ENCODE assay signal across 12 cellular contexts in genomic region chr4:86981789-86982188, GRCh38. TPM values are rescaled to one million over a fixed set of nuclear protein-coding genes. Genes with fewer than 3 reads are reported as not detected.
DNase-seq lines count a peak whose midpoint lies in the region; ATAC-seq, FAIRE-seq and TF ChIP-seq lines count a peak whose summit lies in the region.
"Had no signal": no experiment of that assay in that cellular context is flagged by ENCODE, and none has a peak within 500 bp of the region (broad histone marks: within the 10 kb centered on the region; RNA-seq: fewer than 3 reads in every experiment).

No MANE protein-coding gene starts in this region.

- peak; percentile 68 for ATAC-seq in Right ventricle myocardium inferior
- peak; percentile 45 for ATAC-seq in GM12878
- peak; percentile 64 for ATAC-seq in stimulated activated memory B cell treated with anti-CD40 and anti-IgM and Interleukin-4, amounts not matched to agents 10 μg/mL and 1 μg/mL and 100 μg/mL, for 72 hours
- no peak for ATAC-seq in HG03432 (IDR thresholded peaks at IDR 0.05; ENCODE audit: unreplicated experiment)

- H3K27ac ChIP-seq in Karpas-422 (ENCODE audit: low read length) (no peak overlapping the region), GM12878 (ENCODE audit: control insufficient read depth, insufficient read depth) (peak overlapping the region; percentile 42)

- SMC1A ChIA-PET in GM12878 (lab: Charles Lee; ENCODE audit: uncharacterized antibody, unreplicated experiment) = interaction anchor here (0.7 to 4.4 kb wide), 12 partner anchors 10 to 75 kb away, joined by 3 to 35 read pairs (median 4); no protein-coding TSS in a partner anchor

- H3K9me2 ChIP-seq in Karpas-422 (replicated peaks; ENCODE audit: insufficient read depth, low read length) = no peaks in the 10 kb centered on the region

- H3K4me3 ChIP-seq in Karpas-422 (ENCODE audit: low read length) (no peak overlapping the region), GM12878 (no peak overlapping the region)

- TSS peak; percentile 30 for BruUV-seq in GM12878 (replicated peaks; lab: Mats Ljungman, UMichigan)

- H3K79me2 ChIP-seq in Karpas-422 (ENCODE audit: low read length) (no peaks in the 10 kb centered on the region), GM12878 (ENCODE audit: control insufficient read depth, insufficient read depth, low read length) (peaks cover 51% of the 10 kb centered on the region)

- H2AFZ ChIP-seq in Karpas-422 (ENCODE audit: low read length) = no peak overlapping the region
- H2AFZ ChIP-seq in GM12878 (ENCODE audit: control insufficient read depth, low read depth, low read length) = no peak overlapping the region

- RAD21 ChIA-PET in GM12878 (lab: Charles Lee; ENCODE audit: unreplicated experiment) = interaction anchor here (1.9 to 2.6 kb wide), 3 partner anchors 24 to 46 kb away, joined by 5 to 12 read pairs (median 8); no protein-coding TSS in a partner anchor

- intact Hi-C loops in Right ventricle myocardium inferior (cut with DNase I) (no loop called here), cardiac septum (cut with DNase I) (no loop called here), GM12878 (cut with micrococcal nuclease; ENCODE audit: unreplicated experiment) (loop anchor here (2.0 kb wide), 1 partner anchor 25 kb away; no protein-coding TSS in a partner anchor)

- DNase-seq in Right ventricle myocardium inferior (ENCODE audit: missing footprints) (no peak), cardiac septum (ENCODE audit: low spot score) (no peak), Karpas-422 (no peak), GM12878 (ENCODE audit: low read depth, low spot score) (no peak), NCI-H2107 (lab: John Stamatoyannopoulos, UW) (no peak), frontal cortex (ENCODE audit: low spot score in 2 of 2) (no peak)
- DNase-seq: NCI-H510A treated with DMSO at 0.1 percent for 48 hours, SW 1271 had no signal

- H3K9me3 ChIP-seq in Karpas-422 (ENCODE audit: low read length) (no peaks in the 10 kb centered on the region), GM12878 (replicated peaks; ENCODE audit: control insufficient read depth, insufficient read depth, low read length) (no peaks in the 10 kb centered on the region)

- H3K4me1 Mint-ChIP-seq in stimulated activated memory B cell treated with anti-CD40 and anti-IgM and Interleukin-4, amounts not matched to agents 10 μg/mL and 1 μg/mL and 100 μg/mL, for 72 hours = peaks cover 40% of the 10 kb centered on the region

- no peaks in the 10 kb centered on the region for H3K27me3 Mint-ChIP-seq in stimulated activated memory B cell treated with anti-CD40 and anti-IgM and Interleukin-4, amounts not matched to agents 10 μg/mL and 1 μg/mL and 100 μg/mL, for 72 hours

- no peak overlapping the region for H3K9ac ChIP-seq in Karpas-422 (ENCODE audit: low read length)
- H3K9ac ChIP-seq in GM12878 (ENCODE audit: control insufficient read depth, insufficient read depth, low read length) = no peak overlapping the region

- H3K9me3 Mint-ChIP-seq in stimulated activated memory B cell treated with anti-CD40 and anti-IgM and Interleukin-4, amounts not matched to agents 10 μg/mL and 1 μg/mL and 100 μg/mL, for 72 hours = no peaks in the 10 kb centered on the region

- H3K4me1 ChIP-seq in Karpas-422 (ENCODE audit: low read length) = peaks cover 36% of the 10 kb centered on the region
- peaks cover 32% of the 10 kb centered on the region for H3K4me1 ChIP-seq in GM12878 (ENCODE audit: control insufficient read depth, insufficient read depth, low read length)

- TF ChIP-seq POLR2A in GM12878 (IDR thresholded peaks at IDR 0.05; ENCODE audit: low read depth, low read length) = no peak

- CTCF ChIA-PET in GM12878 (lab: Yijun Ruan, JAX) = interaction anchor here (0.7 to 1.3 kb wide), 3 partner anchors 47 to 111 kb away, joined by 3 to 4 read pairs (median 3); partner anchors contain the start of gene AFF1

- H3K27me3 ChIP-seq in Karpas-422 (ENCODE audit: low read length) (no peaks in the 10 kb centered on the region), GM12878 (replicated peaks in 1 of 2; ENCODE audit: control insufficient read depth in 2 of 2, insufficient read depth in 2 of 2, low read length in 1 of 2) (no peaks in the 10 kb centered on the region)

- no peak for TF ChIP-seq RAD21 in GM12878 (IDR thresholded peaks at IDR 0.05; ENCODE audit: insufficient read depth, low read depth, low read length)

- no peaks in the 10 kb centered on the region for H4K20me1 ChIP-seq in Karpas-422 (ENCODE audit: insufficient read depth, low read depth, low read length)
- no peaks in the 10 kb centered on the region for H4K20me1 ChIP-seq in GM12878 (ENCODE audit: control insufficient read depth, insufficient read depth)

- FAIRE-seq in GM12878 (lab: Jason Lieb, UNC) (peak; percentile 31), frontal cortex (lab: Jason Lieb, UNC) (no peak)
- FAIRE-seq: endothelial cell of umbilical vein, urothelium cell line had no signal

- peak overlapping the region; percentile 50 for H3K27ac Mint-ChIP-seq in stimulated activated memory B cell treated with anti-CD40 and anti-IgM and Interleukin-4, amounts not matched to agents 10 μg/mL and 1 μg/mL and 100 μg/mL, for 72 hours

- TF ChIP-seq EP300 in GM12878 (IDR thresholded peaks at IDR 0.05; ENCODE audit: borderline replicate concordance in 1 of 2, control insufficient read depth in 1 of 2, low read depth in 2 of 2, low read length in 2 of 2) = no peak

- in situ Hi-C loops in GM12878 (cut with MboI) = no loop called here

- peak overlapping the region; percentile 18 for H3K4me2 ChIP-seq in Karpas-422 (ENCODE audit: low read depth, low read length, poor library complexity, severe bottlenecking)
- peak overlapping the region; percentile 38 for H3K4me2 ChIP-seq in GM12878 (ENCODE audit: control insufficient read depth, insufficient read depth)

- peak overlapping the region; percentile 3 for H3K4me3 Mint-ChIP-seq in stimulated activated memory B cell treated with anti-CD40 and anti-IgM and Interleukin-4, amounts not matched to agents 10 μg/mL and 1 μg/mL and 100 μg/mL, for 72 hours

- no peaks in the 10 kb centered on the region for H3K36me3 ChIP-seq in Karpas-422 (ENCODE audit: insufficient read depth, low read length)
- H3K36me3 ChIP-seq in GM12878 (ENCODE audit: control insufficient read depth in 2 of 2, insufficient read depth in 2 of 2, low read length in 1 of 2) = no peaks in the 10 kb centered on the region; a peak in 1 of 4 replicates

- 20% methylated on average over 5 of the region's 5 CpGs for WGBS in GM12878 (ENCODE audit: insufficient coverage, insufficient replicate concordance, low lambda C conversion rate, missing lambda C conversion rate)

- TF ChIP-seq CTCF in GM12878 (IDR thresholded peaks at IDR 0.05 in 2 of 3, conservative IDR thresholded peaks at IDR 0.05 in 1 of 3; ENCODE audit: control insufficient read depth in 2 of 3, extremely low read depth in 1 of 3, insufficient read depth in 1 of 3, low read depth in 3 of 3, low read length in 3 of 3) = no peak

- H3K36me3 Mint-ChIP-seq in stimulated activated memory B cell treated with anti-CD40 and anti-IgM and Interleukin-4, amounts not matched to agents 10 μg/mL and 1 μg/mL and 100 μg/mL, for 72 hours = peaks cover 9% of the 10 kb centered on the region

- POLR2A ChIA-PET in GM12878 (lab: Charles Lee) = interaction anchor here (0.9 to 4.3 kb wide), 4 partner anchors 16 to 47 kb away, joined by 3 to 18 read pairs (median 6); partner anchors contain the start of gene AFF1

TF ChIP-seq in GM12878, 131 proteins besides CTCF, POLR2A, EP300 and RAD21 (continues in another document):
- TF ChIP-seq IKZF2 (IDR thresholded peaks at IDR 0.05) = peak in 1 of 2 experiments; percentile 50; a peak in 2 of 4 replicates
- TF ChIP-seq SMAD1 (IDR thresholded peaks at IDR 0.05; ENCODE audit: low read depth, partially characterized antibody) = no peak
- no peak for TF ChIP-seq NR2C1 (IDR thresholded peaks at IDR 0.05)

RNA-seq across cellular contexts. Expression of gene AFF1, which starts 47.0 kb away (rescaled TPM):
- total RNA-seq in Right ventricle myocardium inferior = 73.3 TPM
- total RNA-seq in cardiac septum = 63.4 TPM
- 4.0 and 6.6 TPM in 2 replicates for total RNA-seq in Karpas-422 (2014; rRNA removed; shearing (Covaris generic); ENCODE audit: low replicate concordance)
- 242 and 244 TPM in 2 replicates for total RNA-seq in GM12878 (2013; cell fraction: nucleolus; rRNA removed)
- total RNA-seq in GM12878 (2014; rRNA removed) = 21.2 and 21.3 TPM in 2 replicates
- total RNA-seq in GM12878 (2014; rRNA removed; fragmentation: Illumina TruSeq; extraction: Trizol) = 21.5 and 22.8 TPM in 2 replicates
- 52.5 and 56.1 TPM in 2 replicates for total RNA-seq in GM12878 (2021)
- polyA plus RNA-seq in GM12878 (2011; ENCODE audit: low read depth) = 51.7 TPM
- 25.1 and 26.1 TPM in 2 replicates for polyA plus RNA-seq in GM12878 (2011; rRNA removed)
- polyA plus RNA-seq in GM12878 (2011; cell fraction: cytosol; rRNA removed) = 21.3 and 44.0 TPM in 2 replicates
- 50.2 and 53.3 TPM in 2 replicates for polyA plus RNA-seq in GM12878 (2011; cell fraction: nucleus; rRNA removed)
- 32.6 and 34.7 TPM in 2 replicates for polyA plus RNA-seq in GM12878 (2012)
- polyA plus RNA-seq in GM12878 (2014; fragmentation: Illumina TruSeq; extraction: Trizol) = 30.7 and 32.9 TPM in 2 replicates
- polyA plus RNA-seq in GM12878 (2014; fragmentation: Nextera tagmentation; extraction: Ambion mirVana) = 10 to 100 TPM in 1 of 2 experiments, 1 to 10 TPM in 1; 3.5 to 11.4 TPM
- 18.6 and 20.5 TPM in 2 replicates for polyA plus RNA-seq in GM12878 (2014; rRNA removed)
- 10 to 100 TPM; 21.6 to 24.0 TPM for polyA plus RNA-seq in GM12878 (2016; fragmentation: Nextera tagmentation; extraction: Ambion mirVana)
- 115 and 130 TPM in 2 replicates for polyA minus RNA-seq in GM12878 (2011; rRNA and poly(A)+ RNA removed)
- 30.8 and 33.0 TPM in 2 replicates for polyA minus RNA-seq in GM12878 (2011; cell fraction: cytosol; rRNA and poly(A)+ RNA removed)
- 72.7 and 104 TPM in 2 replicates for polyA minus RNA-seq in GM12878 (2011; cell fraction: nucleus; rRNA and poly(A)+ RNA removed)
- total RNA-seq in frontal cortex = 2.9 TPM
